In the genomic region with DNA sequence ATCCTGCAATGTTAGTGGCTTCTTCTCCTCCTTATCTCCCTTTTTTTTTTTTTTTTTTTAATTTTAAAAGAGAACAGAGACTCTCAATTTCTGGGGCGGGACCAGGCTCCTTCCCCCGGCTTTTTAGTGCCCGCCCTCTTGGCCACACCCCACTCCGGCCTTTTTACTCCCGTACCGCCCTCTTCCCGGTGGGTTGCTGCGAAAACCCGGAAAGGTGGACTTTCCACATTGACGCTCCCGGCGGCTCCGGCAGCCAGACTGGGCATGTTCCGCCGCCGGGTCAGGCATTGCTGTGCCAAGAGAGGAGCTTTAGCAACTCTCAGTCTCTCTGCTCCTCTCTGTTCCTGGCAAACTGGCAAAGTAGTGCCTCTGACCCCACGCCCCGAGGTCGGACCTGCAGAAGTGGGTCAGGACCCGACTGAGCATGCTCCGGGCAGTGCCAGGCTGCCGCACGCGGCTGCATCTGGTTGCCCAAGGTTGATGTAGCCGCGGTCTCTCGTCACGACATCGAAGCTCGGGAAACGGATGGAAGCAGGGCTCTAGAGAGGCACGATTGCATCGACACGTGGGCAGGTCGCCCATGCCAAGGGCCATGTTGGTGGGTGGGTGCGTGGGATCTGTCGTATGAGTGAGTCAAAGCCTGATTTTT, we compare ENCODE assay signal across 8 cellular contexts. TPM values are rescaled to one million over a fixed set of nuclear protein-coding genes. Genes with fewer than 3 reads are reported as not detected.
DNase-seq lines count a peak whose midpoint lies in the region; ATAC-seq and TF ChIP-seq lines count a peak whose summit lies in the region.

No MANE protein-coding gene starts in this region.

- H3K4me1 Mint-ChIP-seq in mesothelial cell of epicardium: peaks cover 11% of the 10 kb centered on the region

- peak overlapping the region; percentile 56 for H3K9ac ChIP-seq in NT2/D1 (ENCODE audit: insufficient read length, low read depth)

- H3K27me3 Mint-ChIP-seq in mesothelial cell of epicardium (ENCODE audit: low read depth): peaks cover 74% of the 10 kb centered on the region

- DNase-seq in CMK (ENCODE audit: low read depth) (peak; percentile 91), HS-5 (ENCODE audit: low read depth) (peak; percentile 82), NT2/D1 (ENCODE audit: low read depth, low spot score) (peak; percentile 85), activated T-cell treated with anti-CD3 and anti-CD28 coated beads for 4 hours (peak; percentile 90), epithelial cell of esophagus (ENCODE audit: low read depth) (peak; percentile 99), mesothelial cell of epicardium (ENCODE audit: low spot score in 2 of 2, unreplicated experiment in 2 of 2) (peak; percentile 83 to 94)
- peak; percentile 80 for DNase-seq in stimulated activated CD8-positive, alpha-beta memory T cell treated with anti-CD3 and anti-CD28 coated beads, Interleukin-15, amount 100 ng/mL, for 1 hour (ENCODE audit: low read depth)

- peak overlapping the region; percentile 83 for H3K4me3 Mint-ChIP-seq in mesothelial cell of epicardium

- peaks cover 3% of the 10 kb centered on the region for H3K4me1 ChIP-seq in NT2/D1 (ENCODE audit: insufficient read depth, insufficient read length)

- H3K9me3 Mint-ChIP-seq in mesothelial cell of epicardium: no peaks in the 10 kb centered on the region

- peak overlapping the region; percentile 71 for H3K27ac Mint-ChIP-seq in mesothelial cell of epicardium

- no peaks in the 10 kb centered on the region for H3K36me3 ChIP-seq in NT2/D1 (ENCODE audit: insufficient read depth, insufficient read length, low read length)

- H3K9me3 ChIP-seq in NT2/D1 (ENCODE audit: insufficient read depth, low read length): no peaks in the 10 kb centered on the region

- H3K4me3 ChIP-seq in NT2/D1 (ENCODE audit: insufficient read length, low read depth): peak overlapping the region; percentile 81
- peak overlapping the region; percentile 61 for H3K4me3 ChIP-seq in epithelial cell of esophagus (ENCODE audit: low read length)

- H3K27me3 ChIP-seq in NT2/D1 (ENCODE audit: insufficient read depth, insufficient read length): peaks cover 27% of the 10 kb centered on the region

- ATAC-seq in GM21367 (IDR thresholded peaks at IDR 0.05; ENCODE audit: unreplicated experiment): peak; percentile 72

- H3K36me3 Mint-ChIP-seq in mesothelial cell of epicardium: no peaks in the 10 kb centered on the region

- TF ChIP-seq CTCF in epithelial cell of esophagus (IDR thresholded peaks at IDR 0.05; ENCODE audit: insufficient read depth, low read depth, low read length, missing control alignments): no peak
- no peak for TF ChIP-seq CTCF in mesothelial cell of epicardium (IDR thresholded peaks at IDR 0.05; ENCODE audit: unreplicated experiment)

RNA-seq across cellular contexts. Expression of gene MFAP3L, which starts 1.1 kb away (rescaled TPM):
- total RNA-seq in mesothelial cell of epicardium: 2.1 to 2.3 TPM (median 2.2 TPM) in 3 replicates

Comparison
In these comparisons a context has a peak if more than half of its experiments do, and no peak if none do; other contexts are left out.
1. Peak in every context shown above with its lines: DNase-seq, ATAC-seq and H3K4me3 ChIP-seq.